ENCODE assay signal across 8 cellular contexts in the genomic region with DNA sequence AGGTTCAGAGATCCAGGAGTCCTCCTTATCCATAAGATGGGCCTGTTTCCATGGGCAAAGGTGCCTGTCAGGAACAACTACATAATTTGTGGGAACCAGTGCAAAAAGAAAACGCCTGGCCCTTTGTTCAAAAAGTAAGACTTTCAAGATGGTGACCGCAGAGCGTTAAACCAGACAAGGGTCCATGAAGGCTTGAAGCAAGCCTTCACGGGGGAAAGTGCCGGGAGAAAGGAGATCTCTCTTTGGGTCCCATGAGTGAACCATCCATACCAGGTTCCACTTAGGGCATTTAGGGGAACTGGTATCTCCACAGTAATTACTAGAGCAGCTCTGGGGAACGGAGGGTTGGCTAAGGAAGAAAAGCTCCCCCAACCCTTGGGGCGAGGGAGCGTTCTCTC. TPM values are rescaled to one million over a fixed set of nuclear protein-coding genes. Genes with fewer than 3 reads are reported as not detected.
A peak's percentile ranks its signal among the peaks of the same experiment; 100 is the strongest.
DNase-seq lines count a peak whose midpoint lies in the region; ATAC-seq, FAIRE-seq and TF ChIP-seq lines count a peak whose summit lies in the region.

No MANE protein-coding gene starts in this region.

- H3K36me3 ChIP-seq in right atrium auricular region: no peaks in the 10 kb centered on the region
- no peaks in the 10 kb centered on the region for H3K36me3 ChIP-seq in bronchial epithelial cell (ENCODE audit: control insufficient read depth, insufficient read depth, low read length)
- H3K36me3 ChIP-seq in vagina: no peaks in the 10 kb centered on the region

- peaks cover 29 to 42% (median 32%) of the 10 kb centered on the region in 3 donors for H3K27me3 Mint-ChIP-seq in naive B cell

- DNase-seq in right atrium auricular region (ENCODE audit: low spot score): no peak
- no peak for DNase-seq in left cardiac atrium
- DNase-seq in bronchial epithelial cell (ENCODE audit: low read depth): no peak
- DNase-seq in naive B cell: no peak
- no peak for DNase-seq in vagina (ENCODE audit: extremely low spot score in 2 of 2)
- DNase-seq in COR-L47 (lab: John Stamatoyannopoulos, UW): no peak
- no peak for DNase-seq in CD1c-positive myeloid dendritic cell (ENCODE audit: extremely low spot score)

- no peak for FAIRE-seq in bronchial epithelial cell (lab: Jason Lieb, UNC)

- peaks cover 15 to 26% (median 22%) of the 10 kb centered on the region in 3 donors for H3K4me1 Mint-ChIP-seq in naive B cell

- ATAC-seq in left cardiac atrium (no peak), naive B cell (ENCODE audit: low read depth in 2 of 2) (no peak), HG02763 (IDR thresholded peaks at IDR 0.05; ENCODE audit: unreplicated experiment) (no peak)

- H3K9me3 ChIP-seq in right atrium auricular region (no peaks in the 10 kb centered on the region), vagina (no peaks in the 10 kb centered on the region)

- no peaks in the 10 kb centered on the region for H3K27me3 ChIP-seq in right atrium auricular region
- no peaks in the 10 kb centered on the region for H3K27me3 ChIP-seq in bronchial epithelial cell (ENCODE audit: control insufficient read depth, insufficient read depth, low read length)
- H3K27me3 ChIP-seq in vagina: no peaks in the 10 kb centered on the region

- H3K9me3 Mint-ChIP-seq in naive B cell: no peaks in the 10 kb centered on the region

- H3K4me3 Mint-ChIP-seq in naive B cell: peak overlapping the region; percentile 74 to 91 (median 85)

- no peaks in the 10 kb centered on the region for H3K36me3 Mint-ChIP-seq in naive B cell

- no peak for TF ChIP-seq CTCF in right atrium auricular region (IDR thresholded peaks at IDR 0.05)
- TF ChIP-seq CTCF in bronchial epithelial cell (IDR thresholded peaks at IDR 0.05; ENCODE audit: insufficient read depth, low read length, severe bottlenecking): no peak
- TF ChIP-seq CTCF in vagina (IDR thresholded peaks at IDR 0.05): no peak

- H3K4me3 ChIP-seq in right atrium auricular region (peak overlapping the region in 1 of 2 donors; percentile 72), bronchial epithelial cell (ENCODE audit: low read depth, low read length) (peak overlapping the region; percentile 54), vagina (peak overlapping the region; percentile 65 to 67)

- intact Hi-C loops in left cardiac atrium (cut with DNase I) (no loop called here), vagina (cut with DNase I) (no loop called here)

- H3K4me1 ChIP-seq in right atrium auricular region (peaks cover 0 to 51% of the 10 kb centered on the region in 2 donors), vagina (peaks cover 57% of the 10 kb centered on the region)

- peak overlapping the region in 3 of 6 donors; percentile 42 to 81 (median 69) for H3K27ac Mint-ChIP-seq in naive B cell

- no peak for TF ChIP-seq POLR2A in vagina (IDR thresholded peaks at IDR 0.05)

- H3K27ac ChIP-seq in right atrium auricular region: peak overlapping the region; percentile 76 to 81
- peak overlapping the region; percentile 64 for H3K27ac ChIP-seq in vagina

RNA-seq across cellular contexts. Expression of a gene that starts 0.9 kb away (rescaled TPM):
- total RNA-seq in right atrium auricular region (10 to 100 TPM in 1 of 2 donors, 1 to 10 TPM in 1; 9.9 to 17.5 TPM), left cardiac atrium (10 to 100 TPM in 1 of 2 donors, 1 to 10 TPM in 1; 7.8 to 10.0 TPM), bronchial epithelial cell (3.4 and 4.6 TPM in 2 replicates), vagina (28.5 TPM)
- polyA plus RNA-seq in naive B cell (ENCODE audit: low read depth in 6 of 6): 100 to 1,000 TPM; 116 to 166 (median 146) TPM

RNA-seq across cellular contexts. Expression of a gene that starts 36.1 kb away (rescaled TPM):
- total RNA-seq in right atrium auricular region: 1 to 10 TPM; 1.3 to 3.2 TPM
- 1 to 10 TPM in 1 of 2 donors, under 1 TPM in 1; 0.94 to 1.7 TPM for total RNA-seq in left cardiac atrium
- total RNA-seq in bronchial epithelial cell: 2.9 and 5.8 TPM in 2 replicates
- 10 to 100 TPM in 5 of 6 donors, 1 to 10 TPM in 1; 10.0 to 32.6 (median 14.2) TPM for polyA plus RNA-seq in naive B cell (ENCODE audit: low read depth in 6 of 6)
- 10.1 TPM for total RNA-seq in vagina
